In the genomic region with DNA sequence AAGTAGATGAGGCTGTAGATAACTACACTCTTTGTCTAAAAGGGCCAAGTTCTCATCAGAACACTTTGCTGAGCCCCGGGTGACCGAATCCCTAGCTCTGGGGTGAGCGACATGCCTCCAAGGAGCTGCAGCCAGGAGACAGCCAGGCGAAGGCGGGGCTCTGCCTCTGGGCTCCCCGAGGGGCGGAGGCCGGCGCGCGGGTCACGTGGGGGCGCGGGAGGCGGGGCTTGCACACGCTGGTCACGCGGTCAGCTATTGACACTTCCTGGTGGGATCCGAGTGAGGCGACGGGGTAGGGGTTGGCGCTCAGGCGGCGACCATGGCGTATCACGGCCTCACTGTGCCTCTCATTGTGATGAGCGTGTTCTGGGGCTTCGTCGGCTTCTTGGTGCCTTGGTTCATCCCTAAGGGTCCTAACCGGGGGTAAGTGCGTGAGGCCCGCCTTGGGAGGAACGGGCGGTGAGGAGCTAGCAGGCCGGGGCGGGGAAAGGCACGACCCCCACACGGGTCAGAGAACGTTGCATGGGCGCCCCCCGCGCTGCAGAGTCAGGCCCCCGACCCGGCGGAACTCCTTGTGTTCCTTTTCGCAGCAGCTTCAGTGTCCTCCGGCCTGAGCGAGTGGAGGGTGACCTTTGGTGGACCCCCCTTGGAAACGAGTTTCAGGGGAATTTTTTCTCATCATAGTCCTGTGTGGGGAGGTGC, we compare ENCODE assay signal across 8 cellular contexts. TPM values are rescaled to one million over a fixed set of nuclear protein-coding genes. Genes with fewer than 3 reads are reported as not detected.
DNase-seq lines count a peak whose midpoint lies in the region; ATAC-seq and TF ChIP-seq lines count a peak whose summit lies in the region.

A gene (plus strand): TSS at position 230 of the 702 bp plus-strand sequence. CDS start 90 bp downstream, at position 320.

- H3K4me1 ChIP-seq in iPS-18a (ENCODE audit: control insufficient read depth, low read depth, low read length) (no peaks in the 10 kb centered on the region), skeletal muscle tissue (ENCODE audit: control insufficient read depth in 3 of 3, insufficient read depth in 3 of 3, low read length in 3 of 3) (peaks cover 8 to 16% (median 9%) of the 10 kb centered on the region in 3 donors)

- H3K9ac ChIP-seq in iPS-18a (ENCODE audit: low read length), result peak within 1 kb of the TSS; percentile 84
- peak within 1 kb of the TSS; percentile 94 to 99 (median 94) for H3K9ac ChIP-seq in skeletal muscle tissue (ENCODE audit: low read depth in 1 of 3, low read length in 3 of 3)

- H3K27ac ChIP-seq in VCaP, result peak within 1 kb of the TSS; percentile 86
- peak within 1 kb of the TSS; percentile 19 for H3K27ac ChIP-seq in iPS-18a (ENCODE audit: low read length)
- H3K27ac ChIP-seq in skeletal muscle tissue (ENCODE audit: low read depth, low read length), result peak within 1 kb of the TSS; percentile 96

- H3K36me3 ChIP-seq in iPS-18a (ENCODE audit: control insufficient read depth, low read depth, low read length) (no peaks in the 10 kb centered on the region), skeletal muscle tissue (ENCODE audit: control insufficient read depth in 3 of 3, insufficient read depth in 3 of 3, low read length in 3 of 3) (peaks cover 0 to 9% (median 5%) of the 10 kb centered on the region in 3 donors)

- no peaks in the 10 kb centered on the region for H3K27me3 ChIP-seq in iPS-18a (ENCODE audit: control insufficient read depth, insufficient read depth, low read length)
- no peaks in the 10 kb centered on the region for H3K27me3 ChIP-seq in skeletal muscle tissue (ENCODE audit: control insufficient read depth in 3 of 3, insufficient read depth in 3 of 3, low read length in 3 of 3)

- H3K4me3 ChIP-seq in iPS-18a (ENCODE audit: low read length), result peak within 1 kb of the TSS; percentile 91
- peak within 1 kb of the TSS; percentile 89 to 99 (median 96) for H3K4me3 ChIP-seq in skeletal muscle tissue (ENCODE audit: low read length in 3 of 3)

- no peak for TF ChIP-seq CTCF in VCaP (conservative IDR thresholded peaks at IDR 0.05)

- DNase-seq in ACHN, result peak; percentile 91
- peak; percentile 84 for DNase-seq in NCI-H2196 treated with DMSO at 0.1 percent for 48 hours (lab: John Stamatoyannopoulos, UW; ENCODE audit: unreplicated experiment)
- DNase-seq in T47D (ENCODE audit: low read depth in 1 of 2, low spot score in 1 of 2), result peak; percentile 83 to 95

- H3K9me3 ChIP-seq in iPS-18a (ENCODE audit: control insufficient read depth, low read depth, low read length) (no peaks in the 10 kb centered on the region), skeletal muscle tissue (ENCODE audit: control insufficient read depth in 3 of 3, low read length in 3 of 3) (no peaks in the 10 kb centered on the region)

- in situ Hi-C loops in ACHN (cut with HindIII; ENCODE audit: low pct_ligation_motif_present, low pct_unique_long_range_greater_than_20kb, low sequenced_read_pairs), result no loop called here
- in situ Hi-C loops in T47D (cut with HindIII; ENCODE audit: low pct_unique_long_range_greater_than_20kb, low sequenced_read_pairs), result no loop called here

- peak; percentile 87 for ATAC-seq in GM18868 (IDR thresholded peaks at IDR 0.05; ENCODE audit: unreplicated experiment)
- peak; percentile 81 for ATAC-seq in HG03103 (IDR thresholded peaks at IDR 0.05; ENCODE audit: low read depth, unreplicated experiment)

RNA-seq across cellular contexts. Expression of the gene that starts here (rescaled TPM):
- total RNA-seq in skeletal muscle tissue, result 91.3 TPM

Comparison
In these comparisons a context has a peak if more than half of its experiments do, and no peak if none do; other contexts are left out.
1. Peak in every context shown above with its lines: DNase-seq, ATAC-seq, H3K4me3 ChIP-seq and H3K27ac ChIP-seq.
2. H3K27ac ChIP-seq: peak in every context shown above with its lines; median percentile 96 in skeletal muscle tissue; 86 in VCaP; 19 in iPS-18a.